8 cellular contexts compared by ENCODE assay signal in the genomic region with DNA sequence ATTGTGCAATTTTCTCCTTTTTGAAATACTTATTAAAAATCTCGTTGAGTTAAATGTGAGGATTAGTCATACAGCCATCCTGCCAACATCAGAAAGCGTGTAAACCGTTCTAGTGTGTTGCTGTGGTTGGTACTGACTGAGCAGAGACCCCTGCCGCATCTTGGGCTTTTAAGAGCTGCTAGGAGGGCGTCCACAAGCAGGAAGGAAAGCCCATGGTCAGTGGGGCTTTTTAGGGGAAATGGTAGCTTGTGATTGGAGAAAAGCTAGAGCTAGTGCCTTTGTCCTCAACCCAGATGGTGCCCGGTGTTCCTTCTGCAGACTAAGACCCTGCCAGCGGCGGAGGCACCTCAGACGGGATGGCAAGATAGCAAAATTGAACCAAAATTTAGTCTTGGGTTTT. TPM values are rescaled to one million over a fixed set of nuclear protein-coding genes. Genes with fewer than 3 reads are reported as not detected.
DNase-seq lines count a peak whose midpoint lies in the region; ATAC-seq and TF ChIP-seq lines count a peak whose summit lies in the region.

No MANE protein-coding gene starts in this region.

- H3K9me3 ChIP-seq in H9 (ENCODE audit: control insufficient read depth, low read depth, low read length) = no peaks in the 10 kb centered on the region
- H3K9me3 ChIP-seq in endodermal cell (ENCODE audit: control insufficient read depth, low read length) = no peaks in the 10 kb centered on the region

- no peaks in the 10 kb centered on the region for H4K20me1 ChIP-seq in H9 (ENCODE audit: control insufficient read depth, insufficient read depth, insufficient read length)

- H3K4me1 Mint-ChIP-seq in H9 = peaks cover 31% of the 10 kb centered on the region in 2 experiments
- H3K4me1 Mint-ChIP-seq in endodermal cell = peaks cover 24% of the 10 kb centered on the region
- H3K4me1 Mint-ChIP-seq in nephron progenitor cell = peaks cover 49% of the 10 kb centered on the region

- peaks cover under 1% of the 10 kb centered on the region for H3K36me3 ChIP-seq in endodermal cell (ENCODE audit: control insufficient read depth, insufficient read depth, low read length)

- H3K36me3 Mint-ChIP-seq in H9 (ENCODE audit: insufficient read depth in 1 of 3, low read depth in 3 of 3) = peaks cover 12 to 26% (median 21%) of the 10 kb centered on the region in 3 experiments; a peak in 6 of 7 replicates
- peaks cover 10% of the 10 kb centered on the region for H3K36me3 Mint-ChIP-seq in endodermal cell (ENCODE audit: low read depth)
- peaks cover 14% of the 10 kb centered on the region for H3K36me3 Mint-ChIP-seq in nephron progenitor cell (ENCODE audit: low read depth)

- H3K4me2 ChIP-seq in H9 (ENCODE audit: insufficient read depth, insufficient read length, low read length) = peak overlapping the region; percentile 75

- H3K27me3 ChIP-seq in H9 (ENCODE audit: insufficient read depth, low read length) = no peaks in the 10 kb centered on the region
- H3K27me3 ChIP-seq in endodermal cell (ENCODE audit: control insufficient read depth, insufficient read depth, low read length, poor library complexity, severe bottlenecking) = no peaks in the 10 kb centered on the region

- peak overlapping the region; percentile 95 to 98 for H3K4me3 Mint-ChIP-seq in H9
- peak overlapping the region; percentile 81 for H3K4me3 Mint-ChIP-seq in endodermal cell
- peak overlapping the region; percentile 93 for H3K4me3 Mint-ChIP-seq in nephron progenitor cell

- no peak overlapping the region for H3K27ac ChIP-seq in H9 (ENCODE audit: insufficient read length, low read depth, low read length)
- peak overlapping the region; percentile 81 for H3K27ac ChIP-seq in VCaP
- no peak overlapping the region for H3K27ac ChIP-seq in endodermal cell (ENCODE audit: low read depth, low read length)

- no peak overlapping the region for H3K4ac ChIP-seq in H9 (ENCODE audit: low read depth, low read length)

- H3K79me1 ChIP-seq in H9 (ENCODE audit: insufficient read depth, low read depth, low read length, poor library complexity, severe bottlenecking) = peaks cover 2% of the 10 kb centered on the region

- H3K27me3 Mint-ChIP-seq in H9 (ENCODE audit: low read depth) (no peaks in the 10 kb centered on the region; the same call in 1 of the 2 replicates), endodermal cell (ENCODE audit: insufficient read depth) (no peaks in the 10 kb centered on the region), nephron progenitor cell (ENCODE audit: low read depth, poor library complexity) (peaks cover 2% of the 10 kb centered on the region)

- H2AFZ ChIP-seq in H9 (ENCODE audit: low read length) = no peak overlapping the region

- H3K27ac Mint-ChIP-seq in H9 (no peak overlapping the region; a peak in 1 of 7 replicates), endodermal cell (no peak overlapping the region), nephron progenitor cell (no peak overlapping the region)

- H4K91ac ChIP-seq in H9 (ENCODE audit: insufficient read length, low read depth, low read length) = no peak overlapping the region

- intact Hi-C loops in posterior vena cava (cut with DNase I) = no loop called here

- no CpG with 5 or more reads among the region's 9 CpGs for WGBS in H9 (ENCODE audit: extremely low coverage, insufficient read length, low lambda C conversion rate)
- WGBS in endodermal cell (ENCODE audit: insufficient coverage in 1 of 2, insufficient read length in 1 of 2), 2 experiments = 33 to 39% methylated on average over 8 to 9 of the region's 9 CpGs

- no peak overlapping the region for H2BK20ac ChIP-seq in H9 (ENCODE audit: low read depth, low read length, poor library complexity, severe bottlenecking)

- H3K79me2 ChIP-seq in H9 (ENCODE audit: insufficient read depth, low read length) = peaks cover 10% of the 10 kb centered on the region; the same call in 1 of the 2 replicates

- H3K23me2 ChIP-seq in H9 (ENCODE audit: insufficient read length, low read depth, low read length, poor library complexity, severe bottlenecking) = no peaks in the 10 kb centered on the region

- no peak for ATAC-seq in HG02852 (IDR thresholded peaks at IDR 0.05; ENCODE audit: unreplicated experiment)

- no peak overlapping the region for H3K18ac ChIP-seq in H9 (ENCODE audit: insufficient read length, low read depth, low read length)

- H4K5ac ChIP-seq in H9 (ENCODE audit: insufficient read length, low read depth, low read length) = no peak overlapping the region

- no peak overlapping the region for H3K14ac ChIP-seq in H9 (ENCODE audit: insufficient read depth, low read length)

- H3K9ac ChIP-seq in H9 (ENCODE audit: extremely low read depth, insufficient read length, low read length) = peak overlapping the region; percentile 49
- peak overlapping the region; percentile 74 for H3K9ac ChIP-seq in endodermal cell (ENCODE audit: extremely low read depth, low read length, poor library complexity, severe bottlenecking)

- H2BK5ac ChIP-seq in H9 (ENCODE audit: insufficient read length, low read length) = no peak overlapping the region

- peak overlapping the region; percentile 87 for H3K4me3 ChIP-seq in endodermal cell (ENCODE audit: low read length)

- H3K56ac ChIP-seq in H9 (ENCODE audit: insufficient read length, low read depth, low read length) = no peak overlapping the region

- no peak overlapping the region for H2BK120ac ChIP-seq in H9 (ENCODE audit: low read depth, low read length, poor library complexity, severe bottlenecking)

- no peak for TF ChIP-seq CTCF in H9 (conservative IDR thresholded peaks at IDR 0.05)
- TF ChIP-seq CTCF in VCaP (conservative IDR thresholded peaks at IDR 0.05) = no peak
- TF ChIP-seq CTCF in endodermal cell (conservative IDR thresholded peaks at IDR 0.05) = no peak
- no peak for TF ChIP-seq CTCF in nephron progenitor cell (IDR thresholded peaks at IDR 0.05)

- H3K9me3 Mint-ChIP-seq in H9 (no peaks in the 10 kb centered on the region), endodermal cell (no peaks in the 10 kb centered on the region), nephron progenitor cell (no peaks in the 10 kb centered on the region)

- no peak overlapping the region for H4K8ac ChIP-seq in H9 (replicated peaks; ENCODE audit: insufficient read length, low read depth, low read length)

- no peak overlapping the region for H3T11ph ChIP-seq in H9 (ENCODE audit: low read length)

- no peak overlapping the region for H2BK12ac ChIP-seq in H9 (ENCODE audit: insufficient read length, low read depth, low read length)

- no peak overlapping the region for H2BK15ac ChIP-seq in H9 (ENCODE audit: low read depth, low read length)

- H2AK5ac ChIP-seq in H9 (ENCODE audit: insufficient read length, low read length) = no peak overlapping the region

- H3K4me1 ChIP-seq in H9 (ENCODE audit: insufficient read depth, low read length) (0 out of 2 replicates have a peak, but pooled peaks cover 2% of the 10 kb centered on the region), endodermal cell (ENCODE audit: control insufficient read depth, insufficient read depth, low read length) (no peaks in the 10 kb centered on the region)

- no peak overlapping the region for H3K23ac ChIP-seq in H9 (ENCODE audit: insufficient read length, low read depth, low read length)

- DNase-seq in 8988T (peak; percentile 39), H9 (no peak), endodermal cell (peak; percentile 58), nephron progenitor cell (no peak), posterior vena cava (ENCODE audit: low spot score) (no peak), NCI-H146 (lab: John Stamatoyannopoulos, UW) (no peak)

RNA-seq across cellular contexts. Expression of a gene that starts 1.4 kb away (rescaled TPM):
- total RNA-seq in H9 (2021) (78.7 and 84.8 TPM in 2 replicates), endodermal cell (10 to 100 TPM; 61.6 to 73.1 TPM), posterior vena cava (10 to 100 TPM; 75.2 to 80.7 TPM)
- 84.2 TPM for polyA plus RNA-seq in endodermal cell (2013, experiment 1 of 2)
- 70.5 TPM for polyA plus RNA-seq in endodermal cell (2013, experiment 2 of 2)

RNA-seq across cellular contexts. Expression of a gene that starts 1.5 kb away (rescaled TPM):
- total RNA-seq in H9 (2021) = 9.0 and 9.4 TPM in 2 replicates
- total RNA-seq in endodermal cell = 1 to 10 TPM; 8.4 to 9.7 TPM
- 5.9 TPM for polyA plus RNA-seq in endodermal cell (2013, experiment 1 of 2)
- polyA plus RNA-seq in endodermal cell (2013, experiment 2 of 2) = 5.8 TPM
- 1 to 10 TPM; 5.8 to 6.9 TPM for total RNA-seq in posterior vena cava

RNA-seq across cellular contexts. Expression of a gene that starts 28.2 kb away (rescaled TPM):
- total RNA-seq in H9 (2021) (not detected in 2 replicates), endodermal cell (not detected), posterior vena cava (not detected)
- polyA plus RNA-seq in endodermal cell (2013, experiment 1 of 2) = not detected
- not detected for polyA plus RNA-seq in endodermal cell (2013, experiment 2 of 2)

RNA-seq across cellular contexts. Expression of a gene that starts 52.0 kb away (rescaled TPM):
- total RNA-seq in H9 (2021) (84.9 and 91.5 TPM in 2 replicates), endodermal cell (10 to 100 TPM; 69.2 to 80.9 TPM), posterior vena cava (10 to 100 TPM; 49.6 to 53.0 TPM)
- 76.5 TPM for polyA plus RNA-seq in endodermal cell (2013, experiment 1 of 2)
- 72.9 TPM for polyA plus RNA-seq in endodermal cell (2013, experiment 2 of 2)

Comparison
In these comparisons a context has a peak if more than half of its experiments do, and no peak if none do; other contexts are left out.
1. DNase-seq: peak in 8988T (single experiment) and endodermal cell (single experiment); none in H9 (single experiment), nephron progenitor cell (single experiment), posterior vena cava (single experiment) and NCI-H146 (single experiment).
2. Peak in every context shown above with its lines, with median percentiles within 50 percentile points of each other: H3K4me3 Mint-ChIP-seq.